In the genomic region with DNA sequence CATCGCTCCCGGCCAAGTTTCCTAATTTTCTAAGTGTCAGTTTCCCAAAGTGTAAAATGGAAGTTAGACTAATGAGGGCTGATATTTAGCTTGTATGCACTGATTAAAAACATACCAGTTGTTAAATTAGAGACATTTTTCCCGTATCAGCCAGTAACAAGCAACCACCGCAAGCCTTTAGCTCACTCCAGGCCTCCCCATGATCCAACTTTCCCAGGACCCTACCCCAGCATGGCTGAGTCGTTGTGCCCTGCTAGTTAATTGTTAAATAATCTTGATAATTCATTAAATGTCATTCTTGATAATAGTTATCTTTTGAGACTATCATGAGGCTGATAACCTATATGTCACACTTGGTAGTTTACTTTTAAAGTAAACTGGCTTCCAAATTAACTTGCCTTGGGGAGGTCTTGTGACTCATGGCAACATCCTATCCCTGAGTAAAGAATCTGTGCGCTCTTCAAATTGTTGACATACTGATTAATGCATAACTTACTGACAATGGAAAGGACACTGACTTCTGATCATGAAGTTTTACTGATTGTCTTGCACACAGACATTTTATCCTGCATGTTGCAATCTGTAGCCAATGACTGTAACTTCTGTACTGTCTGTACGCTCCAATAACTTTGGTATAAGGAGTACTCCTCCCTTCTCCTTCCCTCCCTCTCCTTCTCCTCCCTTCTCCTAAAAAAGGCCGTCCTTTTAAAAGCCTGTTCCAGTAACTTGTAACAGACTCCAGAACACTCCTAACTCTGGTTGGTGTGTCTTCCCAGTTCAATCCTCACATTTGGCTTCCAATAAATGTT, we compare ENCODE assay signal across 1 cellular context.
TF ChIP-seq lines count a peak whose summit lies in the region.

No MANE protein-coding gene starts in this region.

TF ChIP-seq in liver, 16 proteins besides CTCF, POLR2A, EP300 and RAD21 (continued from another document):
- TF ChIP-seq, protein P1, sequence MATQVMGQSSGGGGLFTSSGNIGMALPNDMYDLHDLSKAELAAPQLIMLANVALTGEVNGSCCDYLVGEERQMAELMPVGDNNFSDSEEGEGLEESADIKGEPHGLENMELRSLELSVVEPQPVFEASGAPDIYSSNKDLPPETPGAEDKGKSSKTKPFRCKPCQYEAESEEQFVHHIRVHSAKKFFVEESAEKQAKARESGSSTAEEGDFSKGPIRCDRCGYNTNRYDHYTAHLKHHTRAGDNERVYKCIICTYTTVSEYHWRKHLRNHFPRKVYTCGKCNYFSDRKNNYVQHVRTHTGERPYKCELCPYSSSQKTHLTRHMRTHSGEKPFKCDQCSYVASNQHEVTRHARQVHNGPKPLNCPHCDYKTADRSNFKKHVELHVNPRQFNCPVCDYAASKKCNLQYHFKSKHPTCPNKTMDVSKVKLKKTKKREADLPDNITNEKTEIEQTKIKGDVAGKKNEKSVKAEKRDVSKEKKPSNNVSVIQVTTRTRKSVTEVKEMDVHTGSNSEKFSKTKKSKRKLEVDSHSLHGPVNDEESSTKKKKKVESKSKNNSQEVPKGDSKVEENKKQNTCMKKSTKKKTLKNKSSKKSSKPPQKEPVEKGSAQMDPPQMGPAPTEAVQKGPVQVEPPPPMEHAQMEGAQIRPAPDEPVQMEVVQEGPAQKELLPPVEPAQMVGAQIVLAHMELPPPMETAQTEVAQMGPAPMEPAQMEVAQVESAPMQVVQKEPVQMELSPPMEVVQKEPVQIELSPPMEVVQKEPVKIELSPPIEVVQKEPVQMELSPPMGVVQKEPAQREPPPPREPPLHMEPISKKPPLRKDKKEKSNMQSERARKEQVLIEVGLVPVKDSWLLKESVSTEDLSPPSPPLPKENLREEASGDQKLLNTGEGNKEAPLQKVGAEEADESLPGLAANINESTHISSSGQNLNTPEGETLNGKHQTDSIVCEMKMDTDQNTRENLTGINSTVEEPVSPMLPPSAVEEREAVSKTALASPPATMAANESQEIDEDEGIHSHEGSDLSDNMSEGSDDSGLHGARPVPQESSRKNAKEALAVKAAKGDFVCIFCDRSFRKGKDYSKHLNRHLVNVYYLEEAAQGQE (IDR thresholded peaks at IDR 0.05), result peak; percentile 64
- TF ChIP-seq, protein P2, sequence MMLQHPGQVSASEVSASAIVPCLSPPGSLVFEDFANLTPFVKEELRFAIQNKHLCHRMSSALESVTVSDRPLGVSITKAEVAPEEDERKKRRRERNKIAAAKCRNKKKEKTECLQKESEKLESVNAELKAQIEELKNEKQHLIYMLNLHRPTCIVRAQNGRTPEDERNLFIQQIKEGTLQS (IDR thresholded peaks at IDR 0.05), result peak; percentile 73
- TF ChIP-seq SP1 (IDR thresholded peaks at IDR 0.05) (peak; percentile 90), HNF4G (IDR thresholded peaks at IDR 0.05) (peak; percentile 26), JUND (IDR thresholded peaks at IDR 0.05) (peak; percentile 82 to 90), FOXA2 (IDR thresholded peaks at IDR 0.05) (peak; percentile 90), HNF4A (conservative IDR thresholded peaks at IDR 0.05) (peak; percentile 71 to 74), TAF1 (conservative IDR thresholded peaks at IDR 0.05) (no peak), YY1 (IDR thresholded peaks at IDR 0.05) (peak; percentile 94), NR2F2 (IDR thresholded peaks at IDR 0.05) (no peak), GABPA (IDR thresholded peaks at IDR 0.05 in 1 of 2, conservative IDR thresholded peaks at IDR 0.05 in 1 of 2) (peak in 1 of 2 donors; percentile 30), EGR1 (IDR thresholded peaks at IDR 0.05; ENCODE audit: low read depth in 2 of 2) (no peak)
- TF ChIP-seq, protein P3, sequence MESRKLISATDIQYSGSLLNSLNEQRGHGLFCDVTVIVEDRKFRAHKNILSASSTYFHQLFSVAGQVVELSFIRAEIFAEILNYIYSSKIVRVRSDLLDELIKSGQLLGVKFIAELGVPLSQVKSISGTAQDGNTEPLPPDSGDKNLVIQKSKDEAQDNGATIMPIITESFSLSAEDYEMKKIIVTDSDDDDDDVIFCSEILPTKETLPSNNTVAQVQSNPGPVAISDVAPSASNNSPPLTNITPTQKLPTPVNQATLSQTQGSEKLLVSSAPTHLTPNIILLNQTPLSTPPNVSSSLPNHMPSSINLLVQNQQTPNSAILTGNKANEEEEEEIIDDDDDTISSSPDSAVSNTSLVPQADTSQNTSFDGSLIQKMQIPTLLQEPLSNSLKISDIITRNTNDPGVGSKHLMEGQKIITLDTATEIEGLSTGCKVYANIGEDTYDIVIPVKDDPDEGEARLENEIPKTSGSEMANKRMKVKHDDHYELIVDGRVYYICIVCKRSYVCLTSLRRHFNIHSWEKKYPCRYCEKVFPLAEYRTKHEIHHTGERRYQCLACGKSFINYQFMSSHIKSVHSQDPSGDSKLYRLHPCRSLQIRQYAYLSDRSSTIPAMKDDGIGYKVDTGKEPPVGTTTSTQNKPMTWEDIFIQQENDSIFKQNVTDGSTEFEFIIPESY (IDR thresholded peaks at IDR 0.05), result peak; percentile 68
